In the genomic region with DNA sequence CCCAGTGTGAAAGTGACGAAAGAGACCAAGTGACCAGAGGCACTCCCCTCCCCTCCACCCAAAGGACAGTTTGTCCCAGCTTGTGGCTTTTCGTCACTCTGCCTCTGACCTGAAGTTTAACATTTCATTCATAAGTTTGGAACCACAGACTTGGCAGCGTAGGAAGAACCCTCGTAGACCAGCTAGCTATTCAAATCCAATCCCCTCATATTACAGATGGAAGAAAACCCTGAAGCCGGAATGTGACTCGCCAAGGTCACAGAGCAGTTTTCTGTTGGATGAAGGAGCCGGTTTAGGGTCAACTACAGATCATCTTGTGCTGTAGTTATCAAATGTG, we compare ENCODE assay signal across 11 cellular contexts. TPM values are rescaled to one million over a fixed set of nuclear protein-coding genes. Genes with fewer than 3 reads are reported as not detected.
DNase-seq lines count a peak whose midpoint lies in the region; ATAC-seq and TF ChIP-seq lines count a peak whose summit lies in the region.
"Had no signal": no experiment of that assay in that cellular context is flagged by ENCODE, and none has a peak within 500 bp of the region (broad histone marks: within the 10 kb centered on the region; RNA-seq: fewer than 3 reads in every experiment).

No MANE protein-coding gene starts in this region.

- no peak for DNase-seq in RWPE2 (ENCODE audit: low spot score)
- DNase-seq in mesenchymal stem cell: peak; percentile 64
- peak; percentile 83 to 95 for DNase-seq in tibial artery
- no peak for DNase-seq in iPS-NIHi7 (ENCODE audit: extremely low spot score)
- DNase-seq in CD4-positive, alpha-beta T cell: no peak
- no peak for DNase-seq in GM13976 (ENCODE audit: low spot score)
- no peak for DNase-seq in T1000 (lab: John Stamatoyannopoulos, UW)
- DNase-seq: activated naive CD8-positive, alpha-beta T cell treated with anti-CD3 and anti-CD28 coated beads, Interleukin-2, amount 50 U/mL, for 24 hours; NCI-H1092 treated with DMSO at 0.1 percent for 48 hours had no signal

- H3K18ac ChIP-seq in mesenchymal stem cell (ENCODE audit: low read depth in 1 of 2, low read length in 2 of 2): peak overlapping the region; percentile 58 to 59

- peak overlapping the region; percentile 93 for H2AK5ac ChIP-seq in mesenchymal stem cell (ENCODE audit: low read length, severe bottlenecking)

- no peaks in the 10 kb centered on the region for H3K27me3 Mint-ChIP-seq in CD4-positive, alpha-beta T cell

- H4K8ac ChIP-seq in mesenchymal stem cell (ENCODE audit: low read length): no peak overlapping the region

- H3K14ac ChIP-seq in mesenchymal stem cell (ENCODE audit: low read length in 2 of 2): peak overlapping the region in 1 of 2 experiments; percentile 64

- in situ Hi-C loops in GM13976 (cut with MboI; ENCODE audit: low sequenced_read_pairs, unreplicated experiment): loop anchor here (25.0 kb wide), 1 partner anchor 403 kb away; no protein-coding TSS in a partner anchor

- H3K27me3 ChIP-seq in RWPE2 (ENCODE audit: insufficient read depth, poor library complexity, severe bottlenecking) (no peaks in the 10 kb centered on the region), esophagus (ENCODE audit: control insufficient read depth in 1 of 2, insufficient read depth in 2 of 2, low read length in 2 of 2) (no peaks in the 10 kb centered on the region), mesenchymal stem cell (ENCODE audit: control insufficient read depth in 1 of 2, insufficient read depth in 1 of 2, low read length in 2 of 2) (no peaks in the 10 kb centered on the region), tibial artery (no peaks in the 10 kb centered on the region)
- H3K27me3 ChIP-seq in CD4-positive, alpha-beta T cell (ENCODE audit: control insufficient read depth, insufficient read depth, low read length): no peaks in the 10 kb centered on the region

- H3K4me3 Mint-ChIP-seq in CD4-positive, alpha-beta T cell: no peak overlapping the region
- H3K4me3 Mint-ChIP-seq: activated naive CD8-positive, alpha-beta T cell treated with anti-CD3 and anti-CD28 coated beads, Interleukin-2, amount 50 U/mL, for 24 hours had no signal

- H2AFZ ChIP-seq in mesenchymal stem cell (ENCODE audit: low read depth, low read length): no peak overlapping the region

- H3K9me3 Mint-ChIP-seq in CD4-positive, alpha-beta T cell: no peaks in the 10 kb centered on the region
- H3K9me3 Mint-ChIP-seq: activated naive CD8-positive, alpha-beta T cell treated with anti-CD3 and anti-CD28 coated beads, Interleukin-2, amount 50 U/mL, for 24 hours had no signal

- peak overlapping the region; percentile 33 for H3K9ac ChIP-seq in mesenchymal stem cell (ENCODE audit: low read length)

- H4K91ac ChIP-seq in mesenchymal stem cell (ENCODE audit: low read length): peak overlapping the region; percentile 2

- H3K23ac ChIP-seq in mesenchymal stem cell (ENCODE audit: low read length in 2 of 2): no peak overlapping the region

- POLR2A ChIA-PET in CD4-positive, alpha-beta T cell (lab: Charles Lee): no interaction called here

- peak overlapping the region; percentile 49 for H2BK5ac ChIP-seq in mesenchymal stem cell (ENCODE audit: low read depth, low read length, poor library complexity, severe bottlenecking)

- CTCF ChIA-PET in CD4-positive, alpha-beta T cell (lab: Charles Lee): interaction anchor here (1.4 to 5.7 kb wide), 2 partner anchors 15 to 78 kb away, joined by 5 to 116 read pairs; no protein-coding TSS in a partner anchor

- peaks cover 6% of the 10 kb centered on the region for H3K36me3 Mint-ChIP-seq in CD4-positive, alpha-beta T cell (ENCODE audit: low read depth)

- H3K27ac Mint-ChIP-seq in CD4-positive, alpha-beta T cell: no peak overlapping the region
- H3K27ac Mint-ChIP-seq: activated naive CD8-positive, alpha-beta T cell treated with anti-CD3 and anti-CD28 coated beads, Interleukin-2, amount 50 U/mL, for 24 hours had no signal

- no peaks in the 10 kb centered on the region for H3K36me3 ChIP-seq in RWPE2 (ENCODE audit: low read depth)
- no peaks in the 10 kb centered on the region for H3K36me3 ChIP-seq in esophagus (ENCODE audit: control insufficient read depth in 2 of 2, insufficient read depth in 2 of 2, low read length in 1 of 2)
- no peaks in the 10 kb centered on the region for H3K36me3 ChIP-seq in mesenchymal stem cell (ENCODE audit: control insufficient read depth in 1 of 2, insufficient read depth in 2 of 2, low read depth in 1 of 2, low read length in 2 of 2)
- H3K36me3 ChIP-seq in tibial artery: no peaks in the 10 kb centered on the region

- H3K4me1 ChIP-seq in RWPE2 (ENCODE audit: insufficient read depth, poor library complexity, severe bottlenecking): peaks cover 71% of the 10 kb centered on the region
- peaks cover 0 to 7% of the 10 kb centered on the region in 2 donors for H3K4me1 ChIP-seq in esophagus (ENCODE audit: control insufficient read depth in 2 of 2, insufficient read depth in 2 of 2, low read length in 1 of 2)
- peaks cover 22% of the 10 kb centered on the region for H3K4me1 ChIP-seq in mesenchymal stem cell (ENCODE audit: control insufficient read depth, insufficient read depth, low read depth, low read length)
- H3K4me1 ChIP-seq in tibial artery: peaks cover 0 to 52% (median 35%) of the 10 kb centered on the region in 4 donors

- peaks cover 17% of the 10 kb centered on the region for H3K4me1 Mint-ChIP-seq in CD4-positive, alpha-beta T cell (ENCODE audit: low read depth)

- H2BK120ac ChIP-seq in mesenchymal stem cell (ENCODE audit: low read depth, low read length): peak overlapping the region; percentile 21

- 77 to 78% methylated on average over 7 of the region's 7 CpGs for WGBS in esophagus, 2 donors
- WGBS in mesenchymal stem cell: 83% methylated on average over 7 of the region's 7 CpGs

- peak overlapping the region; percentile 26 for H2BK15ac ChIP-seq in mesenchymal stem cell (ENCODE audit: low read depth, poor library complexity, severe bottlenecking)

- H3K4me2 ChIP-seq in mesenchymal stem cell (ENCODE audit: low read length, poor library complexity, severe bottlenecking): no peak overlapping the region

- intact Hi-C loops in tibial artery (cut with DNase I; ENCODE audit: low total_unique reads): loop anchor here (2.0 kb wide), 1 partner anchor 22 kb away; no protein-coding TSS in a partner anchor
- intact Hi-C loops in CD4-positive, alpha-beta T cell (cut with DNase I, micrococcal nuclease): no loop called here

- H3K9me3 ChIP-seq in RWPE2 (ENCODE audit: severe bottlenecking) (no peaks in the 10 kb centered on the region), esophagus (ENCODE audit: control insufficient read depth in 2 of 2, insufficient read depth in 1 of 2, low read depth in 1 of 2, low read length in 1 of 2) (no peaks in the 10 kb centered on the region), mesenchymal stem cell (ENCODE audit: control insufficient read depth, low read length) (no peaks in the 10 kb centered on the region), tibial artery (no peaks in the 10 kb centered on the region)
- H3K9me3 ChIP-seq in CD4-positive, alpha-beta T cell (ENCODE audit: control insufficient read depth, low read length): no peaks in the 10 kb centered on the region

- peak overlapping the region; percentile 88 to 95 for H2BK12ac ChIP-seq in mesenchymal stem cell (ENCODE audit: low read length in 2 of 2)

- H3K4ac ChIP-seq in mesenchymal stem cell (ENCODE audit: low read depth in 1 of 2, low read length in 2 of 2): peak overlapping the region; percentile 38 to 61

- ATAC-seq in RWPE2 (ENCODE audit: low read depth): no peak
- ATAC-seq in CD4-positive, alpha-beta T cell (ENCODE audit: poor library complexity): no peak
- ATAC-seq: activated naive CD8-positive, alpha-beta T cell treated with anti-CD3 and anti-CD28 coated beads, Interleukin-2, amount 50 U/mL, for 24 hours had no signal

- peak overlapping the region; percentile 91 for H3K27ac ChIP-seq in RWPE2 (ENCODE audit: poor library complexity, severe bottlenecking)
- peak overlapping the region; percentile 19 to 33 for H3K27ac ChIP-seq in esophagus (ENCODE audit: low read depth in 2 of 2, low read length in 1 of 2)
- peak overlapping the region; percentile 76 for H3K27ac ChIP-seq in mesenchymal stem cell (ENCODE audit: low read length, poor library complexity, severe bottlenecking)
- H3K27ac ChIP-seq in tibial artery: peak overlapping the region; percentile 84 to 87
- H3K27ac ChIP-seq in CD4-positive, alpha-beta T cell (ENCODE audit: low read depth, low read length): no peak overlapping the region

- TF ChIP-seq CTCF in RWPE2 (IDR thresholded peaks at IDR 0.05; ENCODE audit: poor library complexity, severe bottlenecking): no peak
- TF ChIP-seq CTCF in tibial artery (IDR thresholded peaks at IDR 0.05): no peak
- TF ChIP-seq CTCF in CD4-positive, alpha-beta T cell (IDR thresholded peaks at IDR 0.05): no peak
- TF ChIP-seq CTCF in GM13976 (IDR thresholded peaks at IDR 0.05; ENCODE audit: borderline replicate concordance, control extremely low read depth, extremely low read depth, insufficient read depth, missing control alignments): no peak

- H3K4me3 ChIP-seq in RWPE2 (ENCODE audit: severe bottlenecking) (no peak overlapping the region), esophagus (ENCODE audit: low read depth in 1 of 2, low read length in 2 of 2) (no peak overlapping the region), mesenchymal stem cell (ENCODE audit: insufficient read depth in 1 of 2, low read depth in 1 of 2, low read length in 2 of 2) (no peak overlapping the region), tibial artery (no peak overlapping the region)

- no peaks in the 10 kb centered on the region for H3K79me1 ChIP-seq in mesenchymal stem cell (replicated peaks; ENCODE audit: low read length, poor library complexity, severe bottlenecking)

RNA-seq across cellular contexts. Expression of gene SYS1, which starts 3.9 kb away (rescaled TPM):
- 10 to 100 TPM in 1 of 2 donors, 1 to 10 TPM in 1; 8.4 to 16.5 TPM for polyA plus RNA-seq in esophagus
- 18.6 TPM for polyA plus RNA-seq in mesenchymal stem cell (2013, experiment 1 of 2)
- 17.5 TPM for polyA plus RNA-seq in mesenchymal stem cell (2013, experiment 2 of 2)
- total RNA-seq in CD4-positive, alpha-beta T cell: 100 to 1,000 TPM in 1 of 2 experiments, 10 to 100 TPM in 1; 94.8 to 107 TPM

RNA-seq across cellular contexts. Expression of gene SDC4, which starts 10.8 kb away (rescaled TPM):
- 10 to 100 TPM; 49.4 to 64.6 TPM for polyA plus RNA-seq in esophagus
- 42.8 TPM for polyA plus RNA-seq in mesenchymal stem cell (2013, experiment 1 of 2)
- 43.8 TPM for polyA plus RNA-seq in mesenchymal stem cell (2013, experiment 2 of 2)
- total RNA-seq in CD4-positive, alpha-beta T cell: 1 to 10 TPM; 1.0 to 1.1 TPM

RNA-seq across cellular contexts. Expression of gene TP53TG5, which starts 19.1 kb away (rescaled TPM):
- polyA plus RNA-seq in esophagus: under 1 TPM in 1 of 2 donors, not detected in 1; 0.13 TPM
- not detected for polyA plus RNA-seq in mesenchymal stem cell (2013, experiment 1 of 2)
- polyA plus RNA-seq in mesenchymal stem cell (2013, experiment 2 of 2): not detected
- total RNA-seq in CD4-positive, alpha-beta T cell: under 1 TPM in 1 of 2 experiments, not detected in 1; 0.36 TPM
- total RNA-seq: renal cortical epithelial cell had no signal

RNA-seq across cellular contexts. Expression of gene DBNDD2, which starts 49.1 kb away (rescaled TPM):
- 10 to 100 TPM; 31.0 to 65.1 TPM for polyA plus RNA-seq in esophagus
- 12.5 TPM for polyA plus RNA-seq in mesenchymal stem cell (2013, experiment 1 of 2)
- polyA plus RNA-seq in mesenchymal stem cell (2013, experiment 2 of 2): 12.0 TPM
- total RNA-seq in CD4-positive, alpha-beta T cell: 10 to 100 TPM; 13.2 to 15.7 TPM

RNA-seq across cellular contexts. Expression of gene MATN4, which starts 50.9 kb away (rescaled TPM):
- under 1 TPM; 0.08 TPM for polyA plus RNA-seq in esophagus
- polyA plus RNA-seq in mesenchymal stem cell (2013, experiment 1 of 2): 0.03 TPM
- 0.03 TPM for polyA plus RNA-seq in mesenchymal stem cell (2013, experiment 2 of 2)
- not detected for total RNA-seq in CD4-positive, alpha-beta T cell
- total RNA-seq: renal cortical epithelial cell had no signal

Comparison
In these comparisons a context has a peak if more than half of its experiments do, and no peak if none do; other contexts are left out.
1. DNase-seq: peak in mesenchymal stem cell (single experiment) and tibial artery (2 of 2); none in RWPE2 (single experiment), iPS-NIHi7 (single experiment), CD4-positive, alpha-beta T cell (0 of 10), GM13976 (single experiment) and T1000 (single experiment).